Comparison of ENCODE assay signal across 10 cellular contexts in genomic region chr18:31746396-31746795, GRCh38. TPM values are rescaled to one million over a fixed set of nuclear protein-coding genes. Genes with fewer than 3 reads are reported as not detected.
"Had no signal": no experiment of that assay in that cellular context is flagged by ENCODE, and none has a peak within 500 bp of the region (broad histone marks: within the 10 kb centered on the region; RNA-seq: fewer than 3 reads in every experiment).

No MANE protein-coding gene starts in this region.

- DNase-seq: H9, HCEC 1CT, KBM-7 had no signal

- FAIRE-seq: H1, H54, HepG2 had no signal

- H3K27ac ChIP-seq: HL-60 had no signal

- H3K4me3 ChIP-seq: GM23338 had no signal

- H3K4me2 ChIP-seq: GM23338 had no signal

RNA-seq across cellular contexts. Expression of gene SLC25A52, which starts 14.3 kb away (rescaled TPM):
- total RNA-seq: GM23338, H1, H9, HT1080 had no signal
- polyA plus RNA-seq: GM23338, H1, HepG2, IgD-negative memory B cell had no signal
